In the genomic region with DNA sequence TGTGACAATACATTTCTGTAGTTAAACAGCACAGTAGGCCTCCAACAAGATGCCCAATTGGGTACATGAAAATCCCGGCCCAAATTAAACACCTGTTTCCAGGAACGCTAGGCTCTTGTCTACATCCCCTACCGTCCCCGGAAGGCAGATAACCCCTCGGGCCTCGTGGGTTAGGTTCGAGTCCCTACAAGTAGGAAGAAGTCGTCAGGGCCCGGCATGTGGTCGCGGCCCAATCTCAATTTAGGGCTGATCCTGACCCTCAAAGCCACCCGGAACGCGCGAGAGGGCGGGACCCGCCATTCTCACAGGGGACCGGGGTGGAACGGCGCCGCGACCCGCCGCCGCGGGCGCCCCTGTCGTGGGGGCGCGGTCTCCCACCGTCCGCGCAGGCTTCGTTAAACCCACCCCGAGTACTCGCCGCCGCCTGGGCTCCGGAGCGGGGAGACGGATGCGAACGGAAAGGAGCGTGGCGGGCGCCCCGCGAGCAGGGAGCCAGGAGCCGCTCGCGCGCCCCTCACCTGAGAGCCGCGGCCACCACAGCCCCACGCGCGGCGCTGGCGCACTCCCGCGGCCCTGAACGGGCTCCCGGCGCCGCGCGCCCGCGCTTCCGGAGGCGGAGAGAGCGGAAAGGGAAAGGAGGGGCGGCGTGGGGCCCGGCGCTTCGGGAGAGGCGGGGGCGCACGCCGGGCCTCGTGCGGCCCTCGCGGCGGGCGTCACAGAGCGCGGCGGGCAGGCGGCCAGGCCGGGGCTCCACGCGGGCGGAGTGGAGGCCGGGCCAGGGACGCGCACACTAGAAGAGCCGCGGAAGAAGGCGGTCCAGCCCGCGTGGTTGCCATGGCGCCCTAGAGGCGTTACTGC, we compare ENCODE assay signal across 1 cellular context.
A peak's percentile ranks its signal among the peaks of the same experiment; 100 is the strongest.
TF ChIP-seq lines count a peak whose summit lies in the region.

Gene CFAP97 (minus strand): TSS at position 621 of the 858 bp plus-strand sequence. CDS start 12,804 bp downstream, outside the sequence.

TF ChIP-seq in K562, 482 proteins besides CTCF, POLR2A, EP300 and RAD21 (continued from another document and continues in another):
- TF ChIP-seq ZNF277 (CRISPR knock-in tag; IDR thresholded peaks at IDR 0.05; ENCODE audit: borderline replicate concordance) (no peak), ETS2 (tag; IDR thresholded peaks at IDR 0.05; ENCODE audit: borderline replicate concordance, poor library complexity, severe bottlenecking) (no peak), ARID3A (IDR thresholded peaks at IDR 0.05; ENCODE audit: borderline replicate concordance, low read depth, low read length) (no peak), EGR1 (conservative IDR thresholded peaks at IDR 0.05) (no peak), ATF7 (IDR thresholded peaks at IDR 0.05) (peak; percentile 37; the same call in 1 of the 2 replicates), STAT5A (IDR thresholded peaks at IDR 0.05; ENCODE audit: borderline replicate concordance, low read length) (no peak), GTF2F1 (IDR thresholded peaks at IDR 0.05; ENCODE audit: low read depth, low read length) (no peak), RCOR1 (IDR thresholded peaks at IDR 0.05; ENCODE audit: borderline replicate concordance in 1 of 2, low read depth in 2 of 2, low read length in 2 of 2) (peak in 1 of 2 experiments; percentile 14; a peak in 1 of 4 replicates), CEBPG (CRISPR knock-in tag; IDR thresholded peaks at IDR 0.05) (0 out of 2 replicates have a peak, but pooled peaks have one; percentile 7), CEBPG (tag; conservative IDR thresholded peaks at IDR 0.05 in 1 of 2, IDR thresholded peaks at IDR 0.05 in 1 of 2) (no peak), SMAD4 (CRISPR knock-in tag; conservative IDR thresholded peaks at IDR 0.05) (peak; percentile 78), MGA (IDR thresholded peaks at IDR 0.05) (peak; percentile 87), DDX20 (tag; IDR thresholded peaks at IDR 0.05; ENCODE audit: low read depth) (no peak), YBX1 (IDR thresholded peaks at IDR 0.05) (no peak), PURB (CRISPR knock-in tag; IDR thresholded peaks at IDR 0.05; ENCODE audit: low read depth) (no peak)
- TF ChIP-seq, protein P1, sequence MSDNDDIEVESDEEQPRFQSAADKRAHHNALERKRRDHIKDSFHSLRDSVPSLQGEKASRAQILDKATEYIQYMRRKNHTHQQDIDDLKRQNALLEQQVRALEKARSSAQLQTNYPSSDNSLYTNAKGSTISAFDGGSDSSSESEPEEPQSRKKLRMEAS (CRISPR knock-in tag; IDR thresholded peaks at IDR 0.05), result peak; percentile 75
- TF ChIP-seq, protein P2, sequence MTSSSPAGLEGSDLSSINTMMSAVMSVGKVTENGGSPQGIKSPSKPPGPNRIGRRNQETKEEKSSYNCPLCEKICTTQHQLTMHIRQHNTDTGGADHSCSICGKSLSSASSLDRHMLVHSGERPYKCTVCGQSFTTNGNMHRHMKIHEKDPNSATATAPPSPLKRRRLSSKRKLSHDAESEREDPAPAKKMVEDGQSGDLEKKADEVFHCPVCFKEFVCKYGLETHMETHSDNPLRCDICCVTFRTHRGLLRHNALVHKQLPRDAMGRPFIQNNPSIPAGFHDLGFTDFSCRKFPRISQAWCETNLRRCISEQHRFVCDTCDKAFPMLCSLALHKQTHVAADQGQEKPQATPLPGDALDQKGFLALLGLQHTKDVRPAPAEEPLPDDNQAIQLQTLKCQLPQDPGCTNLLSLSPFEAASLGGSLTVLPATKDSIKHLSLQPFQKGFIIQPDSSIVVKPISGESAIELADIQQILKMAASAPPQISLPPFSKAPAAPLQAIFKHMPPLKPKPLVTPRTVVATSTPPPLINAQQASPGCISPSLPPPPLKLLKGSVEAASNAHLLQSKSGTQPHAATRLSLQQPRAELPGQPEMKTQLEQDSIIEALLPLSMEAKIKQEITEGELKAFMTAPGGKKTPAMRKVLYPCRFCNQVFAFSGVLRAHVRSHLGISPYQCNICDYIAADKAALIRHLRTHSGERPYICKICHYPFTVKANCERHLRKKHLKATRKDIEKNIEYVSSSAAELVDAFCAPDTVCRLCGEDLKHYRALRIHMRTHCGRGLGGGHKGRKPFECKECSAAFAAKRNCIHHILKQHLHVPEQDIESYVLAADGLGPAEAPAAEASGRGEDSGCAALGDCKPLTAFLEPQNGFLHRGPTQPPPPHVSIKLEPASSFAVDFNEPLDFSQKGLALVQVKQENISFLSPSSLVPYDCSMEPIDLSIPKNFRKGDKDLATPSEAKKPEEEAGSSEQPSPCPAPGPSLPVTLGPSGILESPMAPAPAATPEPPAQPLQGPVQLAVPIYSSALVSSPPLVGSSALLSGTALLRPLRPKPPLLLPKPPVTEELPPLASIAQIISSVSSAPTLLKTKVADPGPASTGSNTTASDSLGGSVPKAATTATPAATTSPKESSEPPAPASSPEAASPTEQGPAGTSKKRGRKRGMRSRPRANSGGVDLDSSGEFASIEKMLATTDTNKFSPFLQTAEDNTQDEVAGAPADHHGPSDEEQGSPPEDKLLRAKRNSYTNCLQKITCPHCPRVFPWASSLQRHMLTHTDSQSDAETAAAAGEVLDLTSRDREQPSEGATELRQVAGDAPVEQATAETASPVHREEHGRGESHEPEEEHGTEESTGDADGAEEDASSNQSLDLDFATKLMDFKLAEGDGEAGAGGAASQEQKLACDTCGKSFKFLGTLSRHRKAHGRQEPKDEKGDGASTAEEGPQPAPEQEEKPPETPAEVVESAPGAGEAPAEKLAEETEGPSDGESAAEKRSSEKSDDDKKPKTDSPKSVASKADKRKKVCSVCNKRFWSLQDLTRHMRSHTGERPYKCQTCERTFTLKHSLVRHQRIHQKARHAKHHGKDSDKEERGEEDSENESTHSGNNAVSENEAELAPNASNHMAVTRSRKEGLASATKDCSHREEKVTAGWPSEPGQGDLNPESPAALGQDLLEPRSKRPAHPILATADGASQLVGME (CRISPR knock-in tag; IDR thresholded peaks at IDR 0.05), result no peak
- TF ChIP-seq, protein P3, sequence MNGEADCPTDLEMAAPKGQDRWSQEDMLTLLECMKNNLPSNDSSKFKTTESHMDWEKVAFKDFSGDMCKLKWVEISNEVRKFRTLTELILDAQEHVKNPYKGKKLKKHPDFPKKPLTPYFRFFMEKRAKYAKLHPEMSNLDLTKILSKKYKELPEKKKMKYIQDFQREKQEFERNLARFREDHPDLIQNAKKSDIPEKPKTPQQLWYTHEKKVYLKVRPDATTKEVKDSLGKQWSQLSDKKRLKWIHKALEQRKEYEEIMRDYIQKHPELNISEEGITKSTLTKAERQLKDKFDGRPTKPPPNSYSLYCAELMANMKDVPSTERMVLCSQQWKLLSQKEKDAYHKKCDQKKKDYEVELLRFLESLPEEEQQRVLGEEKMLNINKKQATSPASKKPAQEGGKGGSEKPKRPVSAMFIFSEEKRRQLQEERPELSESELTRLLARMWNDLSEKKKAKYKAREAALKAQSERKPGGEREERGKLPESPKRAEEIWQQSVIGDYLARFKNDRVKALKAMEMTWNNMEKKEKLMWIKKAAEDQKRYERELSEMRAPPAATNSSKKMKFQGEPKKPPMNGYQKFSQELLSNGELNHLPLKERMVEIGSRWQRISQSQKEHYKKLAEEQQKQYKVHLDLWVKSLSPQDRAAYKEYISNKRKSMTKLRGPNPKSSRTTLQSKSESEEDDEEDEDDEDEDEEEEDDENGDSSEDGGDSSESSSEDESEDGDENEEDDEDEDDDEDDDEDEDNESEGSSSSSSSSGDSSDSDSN (IDR thresholded peaks at IDR 0.05; ENCODE audit: borderline replicate concordance in 1 of 2, low read depth in 2 of 2, low read length in 2 of 2), result peak in 1 of 2 experiments; percentile 26; a peak in 1 of 4 replicates
- TF ChIP-seq, protein P4, sequence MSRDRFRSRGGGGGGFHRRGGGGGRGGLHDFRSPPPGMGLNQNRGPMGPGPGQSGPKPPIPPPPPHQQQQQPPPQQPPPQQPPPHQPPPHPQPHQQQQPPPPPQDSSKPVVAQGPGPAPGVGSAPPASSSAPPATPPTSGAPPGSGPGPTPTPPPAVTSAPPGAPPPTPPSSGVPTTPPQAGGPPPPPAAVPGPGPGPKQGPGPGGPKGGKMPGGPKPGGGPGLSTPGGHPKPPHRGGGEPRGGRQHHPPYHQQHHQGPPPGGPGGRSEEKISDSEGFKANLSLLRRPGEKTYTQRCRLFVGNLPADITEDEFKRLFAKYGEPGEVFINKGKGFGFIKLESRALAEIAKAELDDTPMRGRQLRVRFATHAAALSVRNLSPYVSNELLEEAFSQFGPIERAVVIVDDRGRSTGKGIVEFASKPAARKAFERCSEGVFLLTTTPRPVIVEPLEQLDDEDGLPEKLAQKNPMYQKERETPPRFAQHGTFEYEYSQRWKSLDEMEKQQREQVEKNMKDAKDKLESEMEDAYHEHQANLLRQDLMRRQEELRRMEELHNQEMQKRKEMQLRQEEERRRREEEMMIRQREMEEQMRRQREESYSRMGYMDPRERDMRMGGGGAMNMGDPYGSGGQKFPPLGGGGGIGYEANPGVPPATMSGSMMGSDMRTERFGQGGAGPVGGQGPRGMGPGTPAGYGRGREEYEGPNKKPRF (IDR thresholded peaks at IDR 0.05; ENCODE audit: low read depth, low read length), result no peak
